Comparison of ENCODE assay signal across 10 cellular contexts in the genomic region with DNA sequence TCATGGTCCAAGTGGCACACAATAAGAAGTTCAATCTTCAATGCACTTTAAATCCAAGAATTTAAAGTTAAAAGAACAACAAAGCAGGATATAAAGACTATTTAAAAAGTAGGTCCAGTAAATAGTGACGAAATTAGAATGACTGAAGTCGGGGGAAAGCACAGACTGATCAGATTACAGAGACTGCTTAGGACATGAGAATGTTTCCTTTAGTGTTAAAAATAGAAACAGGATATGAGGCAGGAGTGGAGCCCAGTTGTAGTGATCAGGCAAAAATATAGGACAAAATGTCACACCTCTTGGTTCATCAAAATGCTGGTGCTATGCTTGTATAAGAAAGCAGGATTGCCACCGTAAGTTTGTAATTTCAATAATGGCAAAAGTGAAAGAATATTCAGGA. TPM values are rescaled to one million over a fixed set of nuclear protein-coding genes. Genes with fewer than 3 reads are reported as not detected.
DNase-seq lines count a peak whose midpoint lies in the region; ATAC-seq and TF ChIP-seq lines count a peak whose summit lies in the region.
"Had no signal": no experiment of that assay in that cellular context is flagged by ENCODE, and none has a peak within 500 bp of the region (broad histone marks: within the 10 kb centered on the region; RNA-seq: fewer than 3 reads in every experiment).

No MANE protein-coding gene starts in this region.

- WGBS in gastroesophageal sphincter (ENCODE audit: low coverage in 1 of 2), 2 donors, result 23 to 37% methylated on average over 3 of the region's 3 CpGs

- H3K27ac Mint-ChIP-seq in GM23338, result 0 out of 2 replicates have a peak overlapping the region, but pooled peaks have one; percentile 45

- in situ Hi-C loops in HAP-1 (cut with MboI; ENCODE audit: low sequenced_read_pairs), result no loop called here

- no peak for TF ChIP-seq EP300 in gastroesophageal sphincter (IDR thresholded peaks at IDR 0.05)

- H3K9me3 ChIP-seq in gastroesophageal sphincter (no peaks in the 10 kb centered on the region), HAP-1 (no peaks in the 10 kb centered on the region)
- H3K9me3 ChIP-seq: neutrophil had no signal

- H3K9me2 ChIP-seq in GM23338 (ENCODE audit: insufficient read depth), result no peaks in the 10 kb centered on the region

- H3K27ac ChIP-seq in GM23338 (ENCODE audit: low read depth) (no peak overlapping the region), gastroesophageal sphincter (peak overlapping the region in 3 of 4 donors; percentile 6 to 65 (median 43))
- H3K27ac ChIP-seq: neutrophil had no signal

- no peaks in the 10 kb centered on the region for H3K27me3 ChIP-seq in GM23338 (ENCODE audit: insufficient read depth)
- no peaks in the 10 kb centered on the region for H3K27me3 ChIP-seq in gastroesophageal sphincter
- no peaks in the 10 kb centered on the region for H3K27me3 ChIP-seq in HAP-1 (ENCODE audit: low read depth)
- H3K27me3 ChIP-seq: neutrophil had no signal

- H3K4me1 ChIP-seq in GM23338 (ENCODE audit: insufficient read depth) (peaks cover 9% of the 10 kb centered on the region; the same call in 1 of the 2 replicates), gastroesophageal sphincter (no peaks in the 10 kb centered on the region), HAP-1 (no peaks in the 10 kb centered on the region)

- H3K4me1 Mint-ChIP-seq in GM23338, result peaks cover 5% of the 10 kb centered on the region

- no peaks in the 10 kb centered on the region for H4K20me1 ChIP-seq in GM23338 (replicated peaks; ENCODE audit: insufficient read depth)

- DNase-seq in GM23338 (ENCODE audit: low spot score) (peak; percentile 7), SW480 (ENCODE audit: low spot score) (peak; percentile 28), sciatic nerve (ENCODE audit: low spot score) (no peak), HAP-1 (ENCODE audit: low spot score in 2 of 2) (no peak), NCI-H82 (lab: John Stamatoyannopoulos, UW) (no peak)
- DNase-seq: activated CD4-positive, CD25-positive, alpha-beta regulatory T cell treated with anti-CD3 and anti-CD28 coated beads, Interleukin-2, amount 50 U/mL, for 72 hours had no signal

- no peaks in the 10 kb centered on the region for H3K36me3 Mint-ChIP-seq in GM23338 (ENCODE audit: low read depth)

- H3K4me2 ChIP-seq in GM23338, result peak overlapping the region; percentile 66

- no peak overlapping the region for H3K4me3 Mint-ChIP-seq in GM23338

- H3K4me3 ChIP-seq in GM23338 (no peak overlapping the region; the same call in 1 of the 2 replicates), gastroesophageal sphincter (no peak overlapping the region), HAP-1 (no peak overlapping the region)

- H3K9me3 Mint-ChIP-seq in GM23338, result peaks cover 6% of the 10 kb centered on the region; the same call in 1 of the 3 replicates

- TF ChIP-seq CTCF in GM23338 (conservative IDR thresholded peaks at IDR 0.05; ENCODE audit: low read depth in 2 of 2) (no peak), gastroesophageal sphincter (IDR thresholded peaks at IDR 0.05) (no peak)

- ATAC-seq in GM23338, result no peak
- ATAC-seq in gastroesophageal sphincter, result peak; percentile 69
- peak; percentile 87 for ATAC-seq in sciatic nerve
- ATAC-seq in GM19395 (IDR thresholded peaks at IDR 0.05; ENCODE audit: unreplicated experiment), result no peak
- ATAC-seq in HG03159 (IDR thresholded peaks at IDR 0.05; ENCODE audit: unreplicated experiment), result no peak

- no peak for TF ChIP-seq POLR2A in gastroesophageal sphincter (IDR thresholded peaks at IDR 0.05)

- no peaks in the 10 kb centered on the region for H3F3A ChIP-seq in GM23338 (replicated peaks; ENCODE audit: low read depth)

- peak overlapping the region; percentile 58 for H2AFZ ChIP-seq in GM23338

- H3K27me3 Mint-ChIP-seq in GM23338 (ENCODE audit: insufficient read depth, low read depth, poor library complexity), result peaks cover 3% of the 10 kb centered on the region

- H3K79me2 ChIP-seq in GM23338 (replicated peaks; ENCODE audit: insufficient read depth), result no peaks in the 10 kb centered on the region

- H3K36me3 ChIP-seq in GM23338 (ENCODE audit: insufficient read depth), result peaks cover 5% of the 10 kb centered on the region; the same call in 1 of the 2 replicates
- no peaks in the 10 kb centered on the region for H3K36me3 ChIP-seq in gastroesophageal sphincter
- H3K36me3 ChIP-seq in HAP-1 (replicated peaks), result no peaks in the 10 kb centered on the region
- H3K36me3 ChIP-seq: neutrophil had no signal

- intact Hi-C loops in sciatic nerve (cut with DNase I), result no loop called here

TF ChIP-seq in GM23338, 12 proteins besides CTCF, POLR2A, EP300 and RAD21 (continues in another document):
- TF ChIP-seq ZNF331 (CRISPR knock-in tag; IDR thresholded peaks at IDR 0.05; ENCODE audit: low read depth) (no peak), REST (IDR thresholded peaks at IDR 0.05; ENCODE audit: unreplicated experiment) (no peak), CREB1 (CRISPR knock-in tag; IDR thresholded peaks at IDR 0.05; ENCODE audit: low read depth) (no peak)

RNA-seq across cellular contexts. Expression of gene CD163, which starts 52.2 kb away (rescaled TPM):
- 0.04 TPM in 1 of 2 replicates, not detected in the other for total RNA-seq in GM23338 (2014; rRNA removed; shearing (Covaris generic))
- polyA plus RNA-seq in GM23338 (2016; fragmentation: Nextera tagmentation; extraction: Ambion mirVana), result not detected in 2 replicates
- 100 to 1,000 TPM in 2 of 4 donors, 10 to 100 TPM in 2; 68.5 to 397 (median 218) TPM for total RNA-seq in gastroesophageal sphincter
- total RNA-seq in sciatic nerve, result 91.9 TPM

Comparison
In these comparisons a context has a peak if more than half of its experiments do, and no peak if none do; other contexts are left out.
1. ATAC-seq: peak in gastroesophageal sphincter (single experiment) and sciatic nerve (single experiment); none in GM23338 (single experiment), GM19395 (single experiment) and HG03159 (single experiment).
2. DNase-seq: peak in GM23338 (single experiment) and SW480 (single experiment); none in sciatic nerve (single experiment), HAP-1 (0 of 2) and NCI-H82 (single experiment).
3. RNA of gene CD163, which starts 52.2 kb away (total RNA-seq): 68.5 to 397 TPM in gastroesophageal sphincter and 91.9 TPM in sciatic nerve (single experiment); 0.04 TPM in GM23338; every median in the first group is over 10 times any median in the second.